ENCODE assay signal across 24 cellular contexts in the genomic region with DNA sequence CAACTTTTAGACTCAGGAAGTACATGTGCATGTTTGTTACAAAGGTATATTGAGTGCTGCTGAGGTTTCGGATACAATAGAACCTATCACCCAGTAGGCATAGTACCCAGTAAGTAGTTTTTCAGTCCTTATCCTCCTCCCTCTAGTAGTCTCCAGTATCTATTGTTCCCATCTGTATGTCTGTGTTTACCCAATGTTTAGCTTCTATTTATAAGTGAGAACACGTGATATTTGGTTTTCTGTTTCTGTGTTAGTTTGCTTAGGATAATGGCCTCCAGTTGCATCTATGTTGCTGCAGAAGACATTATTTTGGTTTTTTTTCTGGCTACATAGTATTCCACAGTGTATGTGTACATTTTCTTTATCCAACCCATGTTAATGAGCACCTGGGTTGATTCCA.
"Had no signal": no experiment of that assay in that cellular context is flagged by ENCODE, and none has a peak within 500 bp of the region (broad histone marks: within the 10 kb centered on the region; RNA-seq: fewer than 3 reads in every experiment).

No MANE protein-coding gene starts in this region.

- H3K27me3 ChIP-seq: dorsolateral prefrontal cortex, esophagus muscularis mucosa, foreskin keratinocyte, gastroesophageal sphincter, heart right ventricle, left lung had no signal

- H3K9me3 ChIP-seq: esophagus muscularis mucosa, gastroesophageal sphincter, mucosa of descending colon had no signal

- H3K4me1 ChIP-seq: esophagus muscularis mucosa, foreskin keratinocyte, gastroesophageal sphincter, heart right ventricle, left lung, lower lobe of right lung had no signal

- ATAC-seq: foreskin keratinocyte; gastroesophageal sphincter; heart right ventricle; left cardiac atrium; left lung; left ventricle myocardium superior; lower lobe of right lung; mucosa of descending colon; naive thymus-derived CD8-positive, alpha-beta T cell had no signal

- FAIRE-seq: endothelial cell of umbilical vein, frontal cortex, islet of Langerhans, keratinocyte had no signal

- H3K27ac ChIP-seq: coronary artery, dorsolateral prefrontal cortex, esophagus muscularis mucosa, foreskin keratinocyte, gastroesophageal sphincter, heart right ventricle, left lung, lower lobe of right lung had no signal

- DNase-seq: dermis blood vessel endothelial cell; dorsolateral prefrontal cortex; effector CD4-positive, alpha-beta T cell; effector memory CD4-positive, alpha-beta T cell; foreskin keratinocyte; glutamatergic neuron; head of caudate nucleus; heart right ventricle; hippocampal formation; left cardiac atrium; left lung; left ventricle myocardium superior; lower lobe of right lung; mesenchymal stem cell; mucosa of descending colon; naive B cell; naive thymus-derived CD8-positive, alpha-beta T cell had no signal

- H3K36me3 ChIP-seq: esophagus muscularis mucosa, gastroesophageal sphincter, heart right ventricle, left lung, lower lobe of right lung had no signal

- H3K4me3 ChIP-seq: coronary artery, dorsolateral prefrontal cortex, esophagus muscularis mucosa, gastroesophageal sphincter, heart right ventricle, left lung, lower lobe of right lung, mucosa of descending colon had no signal
